ENCODE assay signal across 15 cellular contexts in genomic region chr3:194374930-194375329, GRCh38. TPM values are rescaled to one million over a fixed set of nuclear protein-coding genes. Genes with fewer than 3 reads are reported as not detected.
DNase-seq lines count a peak whose midpoint lies in the region; ATAC-seq and TF ChIP-seq lines count a peak whose summit lies in the region.
"Had no signal": no experiment of that assay in that cellular context is flagged by ENCODE, and none has a peak within 500 bp of the region (broad histone marks: within the 10 kb centered on the region; RNA-seq: fewer than 3 reads in every experiment).

No MANE protein-coding gene starts in this region.

- no peaks in the 10 kb centered on the region for H3K9me3 Mint-ChIP-seq in stimulated activated naive CD8-positive, alpha-beta T cell treated with anti-CD3 and anti-CD28 coated beads, Interleukin-15, amount 100 ng/mL, for 72 hours
- peaks cover 0 to 7% (median 0%) of the 10 kb centered on the region in 5 experiments for H3K9me3 Mint-ChIP-seq in brain
- H3K9me3 Mint-ChIP-seq in nephron = no peaks in the 10 kb centered on the region
- H3K9me3 Mint-ChIP-seq: CD4-positive, alpha-beta T cell; IgD-negative memory B cell had no signal

- peaks cover 47% of the 10 kb centered on the region for H3K27me3 Mint-ChIP-seq in stimulated activated naive CD8-positive, alpha-beta T cell treated with anti-CD3 and anti-CD28 coated beads, Interleukin-15, amount 100 ng/mL, for 72 hours
- H3K27me3 Mint-ChIP-seq in brain = peaks cover 11% of the 10 kb centered on the region
- H3K27me3 Mint-ChIP-seq in nephron (ENCODE audit: low read depth) = peaks cover 38% of the 10 kb centered on the region

- H3K4me1 Mint-ChIP-seq in stimulated activated naive CD8-positive, alpha-beta T cell treated with anti-CD3 and anti-CD28 coated beads, Interleukin-15, amount 100 ng/mL, for 72 hours = peaks cover 2% of the 10 kb centered on the region
- peaks cover 66% of the 10 kb centered on the region for H3K4me1 Mint-ChIP-seq in brain
- H3K4me1 Mint-ChIP-seq in nephron = peaks cover 14% of the 10 kb centered on the region

- TF ChIP-seq CTCF in brain (conservative IDR thresholded peaks at IDR 0.05) = no peak
- TF ChIP-seq CTCF in nephron (IDR thresholded peaks at IDR 0.05; ENCODE audit: unreplicated experiment in 3 of 3) = no peak

- H3K36me3 Mint-ChIP-seq in brain = no peaks in the 10 kb centered on the region
- H3K36me3 Mint-ChIP-seq in nephron (ENCODE audit: low read depth) = no peaks in the 10 kb centered on the region

- ATAC-seq in stimulated activated naive CD8-positive, alpha-beta T cell treated with anti-CD3 and anti-CD28 coated beads, Interleukin-15, amount 100 ng/mL, for 72 hours = peak; percentile 52
- no peak for ATAC-seq in stimulated activated naive CD8-positive, alpha-beta T cell treated with anti-CD3 and anti-CD28 coated beads, Interleukin-15, Interleukin-2, amounts not matched to agents 100 U/mL and 50 U/mL, for 24 hours
- ATAC-seq in GM21381 (IDR thresholded peaks at IDR 0.05; ENCODE audit: unreplicated experiment) = no peak

- no peak for DNase-seq in stimulated activated naive CD8-positive, alpha-beta T cell treated with anti-CD3 and anti-CD28 coated beads, Interleukin-15, amount 100 ng/mL, for 72 hours
- DNase-seq in stimulated activated naive CD8-positive, alpha-beta T cell treated with anti-CD3 and anti-CD28 coated beads, Interleukin-15, Interleukin-2, amounts not matched to agents 100 U/mL and 50 U/mL, for 24 hours = no peak
- no peak for DNase-seq in SHP77 (lab: John Stamatoyannopoulos, UW)
- DNase-seq in AML-193 (lab: John Stamatoyannopoulos, UW) = no peak
- DNase-seq: CD4-positive, alpha-beta T cell; HCEC 1CT; MV-4-11; NCI-H1694 treated with DMSO at 0.1 percent for 48 hours; NCI-H2081 treated with DMSO at 0.1 percent for 48 hours; NCI-H748 treated with DMSO at 0.1 percent for 48 hours; SJCRH30 had no signal

- no peak overlapping the region for H3K4me3 Mint-ChIP-seq in stimulated activated naive CD8-positive, alpha-beta T cell treated with anti-CD3 and anti-CD28 coated beads, Interleukin-15, amount 100 ng/mL, for 72 hours
- peak overlapping the region in 1 of 5 experiments; percentile 43 for H3K4me3 Mint-ChIP-seq in brain
- no peak overlapping the region for H3K4me3 Mint-ChIP-seq in nephron
- H3K4me3 Mint-ChIP-seq: CD4-positive, alpha-beta T cell; IgD-negative memory B cell had no signal

- peak overlapping the region in 1 of 2 donors; percentile 69 for H3K27ac Mint-ChIP-seq in stimulated activated naive CD8-positive, alpha-beta T cell treated with anti-CD3 and anti-CD28 coated beads, Interleukin-15, amount 100 ng/mL, for 72 hours
- H3K27ac Mint-ChIP-seq in brain = peak overlapping the region in 4 of 5 experiments; percentile 61 to 93 (median 78)
- H3K27ac Mint-ChIP-seq in nephron = peak overlapping the region in 2 of 3 experiments; percentile 8 to 31
- H3K27ac Mint-ChIP-seq: CD4-positive, alpha-beta T cell; IgD-negative memory B cell had no signal

RNA-seq across cellular contexts. Expression of gene LRRC15, which starts 5.4 kb away (rescaled TPM):
- polyA plus RNA-seq in brain (ENCODE audit: insufficient read depth, low read depth, low replicate concordance) = not detected
- polyA plus RNA-seq: IgD-negative memory B cell had no signal

RNA-seq across cellular contexts. Expression of gene CPN2, which starts 23.8 kb away (rescaled TPM):
- not detected for polyA plus RNA-seq in brain (ENCODE audit: insufficient read depth, low read depth, low replicate concordance)
- polyA plus RNA-seq: IgD-negative memory B cell had no signal

RNA-seq across cellular contexts. Expression of gene GP5, which starts 24.1 kb away (rescaled TPM):
- polyA plus RNA-seq in brain (ENCODE audit: insufficient read depth, low read depth, low replicate concordance) = not detected
